Comparison of ENCODE assay signal across 9 cellular contexts in the genomic region with DNA sequence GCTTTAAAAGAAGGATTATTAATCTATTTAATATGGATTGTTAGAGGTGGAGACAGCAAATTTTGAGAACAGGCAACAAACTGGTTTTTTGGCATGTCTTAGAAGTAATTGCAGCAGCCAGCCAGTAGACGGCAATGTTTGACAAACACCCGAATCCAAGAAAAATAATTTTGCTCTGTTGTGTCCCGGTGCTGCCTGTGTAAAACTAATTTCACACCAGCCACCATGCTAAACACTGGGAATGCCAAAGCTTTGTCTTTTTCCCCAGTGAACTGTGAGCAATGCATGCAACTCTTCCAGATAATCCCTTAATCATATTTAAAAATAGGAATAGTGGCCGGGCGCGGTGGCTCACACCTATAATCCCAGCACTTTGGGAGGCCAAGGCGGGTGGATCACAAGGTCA. TPM values are rescaled to one million over a fixed set of nuclear protein-coding genes. Genes with fewer than 3 reads are reported as not detected.
DNase-seq lines count a peak whose midpoint lies in the region; ATAC-seq and TF ChIP-seq lines count a peak whose summit lies in the region.
"Had no signal": no experiment of that assay in that cellular context is flagged by ENCODE, and none has a peak within 500 bp of the region (broad histone marks: within the 10 kb centered on the region; RNA-seq: fewer than 3 reads in every experiment).

No MANE protein-coding gene starts in this region.

- ATAC-seq in upper lobe of right lung, result peak; percentile 72
- ATAC-seq: T-cell had no signal

- no peaks in the 10 kb centered on the region for H3K36me3 ChIP-seq in HAP-1 (replicated peaks)
- H3K36me3 ChIP-seq in kidney epithelial cell (ENCODE audit: control insufficient read depth, insufficient read depth, low read length), result no peaks in the 10 kb centered on the region
- no peaks in the 10 kb centered on the region for H3K36me3 ChIP-seq in upper lobe of right lung

- in situ Hi-C loops in HAP-1 (cut with MboI; ENCODE audit: low sequenced_read_pairs), result loop anchor here (5.0 to 25.0 kb wide), 3 partner anchors 107 to 682 kb away; no protein-coding TSS in a partner anchor

- peaks cover 8% of the 10 kb centered on the region for H3K4me1 ChIP-seq in HAP-1
- H3K4me1 ChIP-seq in upper lobe of right lung, result no peaks in the 10 kb centered on the region

- peak; percentile 92 for TF ChIP-seq CTCF in kidney epithelial cell (IDR thresholded peaks at IDR 0.05; ENCODE audit: insufficient read depth, low read length, poor library complexity, severe bottlenecking)
- peak; percentile 71 for TF ChIP-seq CTCF in upper lobe of right lung (IDR thresholded peaks at IDR 0.05)

- no peaks in the 10 kb centered on the region for H3K9me3 ChIP-seq in HAP-1
- H3K9me3 ChIP-seq in upper lobe of right lung, result no peaks in the 10 kb centered on the region

- DNase-seq in AG08395 (ENCODE audit: low spot score) (peak; percentile 64), EL (peak; percentile 13), HAP-1 (ENCODE audit: low spot score in 2 of 2) (peak; percentile 79 to 83), NCI-H1417 (lab: John Stamatoyannopoulos, UW) (peak; percentile 17 to 76 (median 31)), astrocyte of the hippocampus (ENCODE audit: low read depth, low spot score) (peak; percentile 80), kidney epithelial cell (ENCODE audit: low read depth) (no peak), upper lobe of right lung (no peak), OCI-M2 (lab: John Stamatoyannopoulos, UW; ENCODE audit: unreplicated experiment) (no peak)

- H3K4me3 ChIP-seq in HAP-1 (no peak overlapping the region), kidney epithelial cell (ENCODE audit: low read depth, low read length) (no peak overlapping the region), upper lobe of right lung (no peak overlapping the region)

- intact Hi-C loops in upper lobe of right lung (cut with DNase I), result no loop called here

- H3K27me3 ChIP-seq in HAP-1 (ENCODE audit: low read depth) (no peaks in the 10 kb centered on the region), kidney epithelial cell (ENCODE audit: control insufficient read depth, insufficient read depth, low read length) (no peaks in the 10 kb centered on the region), upper lobe of right lung (no peaks in the 10 kb centered on the region)

- no peak overlapping the region for H3K27ac ChIP-seq in upper lobe of right lung

RNA-seq across cellular contexts. Expression of gene SMIM31, which starts 25.9 kb away (rescaled TPM):
- total RNA-seq in kidney epithelial cell, result not detected in 2 replicates
- total RNA-seq in upper lobe of right lung, result not detected
- total RNA-seq: T-cell had no signal

Comparison
In these comparisons a context has a peak if more than half of its experiments do, and no peak if none do; other contexts are left out.
1. DNase-seq: peak in AG08395 (single experiment), EL (single experiment), HAP-1 (2 of 2), NCI-H1417 (3 of 3) and astrocyte of the hippocampus (single experiment); none in kidney epithelial cell (single experiment), upper lobe of right lung (single experiment) and OCI-M2 (single experiment).